9 cellular contexts compared by ENCODE assay signal in the genomic region with DNA sequence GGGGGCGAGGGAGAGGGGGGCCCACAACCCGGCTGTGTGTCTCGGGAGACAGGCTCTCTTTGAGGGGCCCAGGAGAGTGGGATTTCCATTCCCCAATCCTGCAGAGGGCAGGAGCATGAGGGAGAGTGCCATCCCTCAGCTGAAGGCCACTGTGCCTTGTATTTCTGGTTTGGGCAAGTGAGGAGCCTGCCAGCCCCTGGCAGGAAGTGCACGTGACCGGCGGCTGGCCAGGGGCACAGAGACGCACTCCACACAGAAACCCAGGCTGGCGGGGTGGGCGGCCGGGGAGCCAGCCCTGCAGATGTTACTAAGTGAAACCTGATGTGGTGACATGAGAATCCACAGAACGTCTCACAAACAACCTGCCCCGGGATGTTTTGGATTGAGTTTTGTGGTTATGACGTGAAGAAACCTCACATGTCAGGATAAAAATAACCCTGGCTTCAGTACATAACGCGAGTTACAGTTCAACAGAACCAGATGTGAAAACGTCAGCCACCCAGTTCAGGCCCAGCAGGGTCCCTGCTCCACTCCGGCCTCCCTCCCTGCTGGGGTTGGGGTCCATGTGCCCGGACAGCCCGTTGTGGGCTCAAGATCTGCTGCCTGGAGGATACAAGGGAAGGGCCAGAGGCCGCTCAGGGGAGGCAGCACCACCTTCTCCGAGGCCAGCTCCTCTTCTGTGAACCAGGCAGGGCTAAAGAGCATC. TPM values are rescaled to one million over a fixed set of nuclear protein-coding genes. Genes with fewer than 3 reads are reported as not detected.
DNase-seq lines count a peak whose midpoint lies in the region; ATAC-seq, FAIRE-seq and TF ChIP-seq lines count a peak whose summit lies in the region.
"Had no signal": no experiment of that assay in that cellular context is flagged by ENCODE, and none has a peak within 500 bp of the region (broad histone marks: within the 10 kb centered on the region; RNA-seq: fewer than 3 reads in every experiment).

No MANE protein-coding gene starts in this region.

- ATAC-seq in HG02885 (IDR thresholded peaks at IDR 0.05; ENCODE audit: poor library complexity, unreplicated experiment) (peak; percentile 88), T-cell (replicated peaks in 1 of 4) (peak; percentile 83 to 89 (median 86)), left lung (peak; percentile 58)

- H3K9me3 ChIP-seq in left lung (no peaks in the 10 kb centered on the region), WERI-Rb-1 (ENCODE audit: severe bottlenecking) (no peaks in the 10 kb centered on the region)

- no peak overlapping the region for H3K4me2 ChIP-seq in mesendoderm (ENCODE audit: low read length)

- WGBS in mesendoderm (ENCODE audit: extremely low coverage, insufficient coverage, low lambda C conversion rate): no CpG with 5 or more reads among the region's 21 CpGs

- no peak overlapping the region for H3K18ac ChIP-seq in mesendoderm (ENCODE audit: low read length)

- no peaks in the 10 kb centered on the region for H3K9me3 Mint-ChIP-seq in T-cell

- H3K4me1 ChIP-seq in left lung: peaks cover 28 to 59% of the 10 kb centered on the region in 2 donors
- H3K4me1 ChIP-seq in mesendoderm (ENCODE audit: control insufficient read depth, low read depth, low read length): peaks cover 2% of the 10 kb centered on the region

- FAIRE-seq in GM18507 (lab: Jason Lieb, UNC): peak; percentile 96

- H4K8ac ChIP-seq in mesendoderm (ENCODE audit: low read depth, low read length): no peak overlapping the region

- no peaks in the 10 kb centered on the region for H3K79me2 ChIP-seq in mesendoderm (ENCODE audit: control insufficient read depth, insufficient read depth, low read length)

- H3K27ac ChIP-seq in left lung (peak overlapping the region; percentile 61 to 67), WERI-Rb-1 (no peak overlapping the region), mesendoderm (ENCODE audit: low read depth, low read length) (no peak overlapping the region)
- H3K27ac ChIP-seq: epithelial cell of prostate had no signal

- TF ChIP-seq CTCF in left lung (IDR thresholded peaks at IDR 0.05): no peak
- no peak for TF ChIP-seq CTCF in WERI-Rb-1 (IDR thresholded peaks at IDR 0.05; ENCODE audit: low read depth, low read length)

- peaks cover 50 to 63% (median 62%) of the 10 kb centered on the region in 3 donors for H3K4me1 Mint-ChIP-seq in T-cell

- no peaks in the 10 kb centered on the region for H3K79me1 ChIP-seq in mesendoderm (ENCODE audit: low read length)

- no peak overlapping the region for H2BK5ac ChIP-seq in mesendoderm (ENCODE audit: low read length)

- intact Hi-C loops in left lung (cut with DNase I): loop anchor here in 1 of 2 donors (10.0 kb wide), 1 partner anchor 53 kb away; the partner anchor contains the start of gene MTSS2

- no peak overlapping the region for H3K9ac ChIP-seq in mesendoderm (ENCODE audit: low read length)

- CTCF ChIA-PET in T-cell (lab: Charles Lee): no interaction called here

- H3K56ac ChIP-seq in mesendoderm (ENCODE audit: low read length): no peak overlapping the region

- H3K36me3 Mint-ChIP-seq in T-cell: peaks cover 23% of the 10 kb centered on the region

- H3K4me3 ChIP-seq in left lung: no peak overlapping the region
- no peak overlapping the region for H3K4me3 ChIP-seq in WERI-Rb-1 (ENCODE audit: low read depth, low read length)
- no peak overlapping the region for H3K4me3 ChIP-seq in mesendoderm (ENCODE audit: low read length)

- POLR2A ChIA-PET in T-cell (lab: Charles Lee): no interaction called here

- no peaks in the 10 kb centered on the region for H3K27me3 ChIP-seq in left lung
- no peaks in the 10 kb centered on the region for H3K27me3 ChIP-seq in WERI-Rb-1 (ENCODE audit: insufficient read depth, low read depth, severe bottlenecking)
- no peaks in the 10 kb centered on the region for H3K27me3 ChIP-seq in mesendoderm (ENCODE audit: insufficient read depth, low read length, poor library complexity)

- peak overlapping the region; percentile 61 to 71 (median 61) for H3K4me3 Mint-ChIP-seq in T-cell

- no peak overlapping the region for H3K4ac ChIP-seq in mesendoderm (ENCODE audit: low read depth, low read length)

- no peaks in the 10 kb centered on the region for H3K27me3 Mint-ChIP-seq in T-cell

- H3K23ac ChIP-seq in mesendoderm (ENCODE audit: low read length): no peak overlapping the region

- no peak overlapping the region for H2BK15ac ChIP-seq in mesendoderm (replicated peaks; ENCODE audit: low read depth)

- H3K36me3 ChIP-seq in left lung: peaks cover 0 to 41% of the 10 kb centered on the region in 2 donors
- H3K36me3 ChIP-seq in WERI-Rb-1: peaks cover 10% of the 10 kb centered on the region
- H3K36me3 ChIP-seq in mesendoderm (ENCODE audit: control insufficient read depth, insufficient read depth, low read length): no peaks in the 10 kb centered on the region

- no peak overlapping the region for H4K5ac ChIP-seq in mesendoderm (ENCODE audit: low read length)

- no peak overlapping the region for H2BK120ac ChIP-seq in mesendoderm (ENCODE audit: low read depth, low read length)

- H2AK5ac ChIP-seq in mesendoderm (ENCODE audit: low read length): no peak overlapping the region

- DNase-seq in GM18507 (ENCODE audit: extremely low spot score, insufficient read length, low read depth): peak; percentile 72
- DNase-seq in T-cell: peak; percentile 47 to 92 (median 74)
- peak; percentile 55 for DNase-seq in astrocyte of the hippocampus (ENCODE audit: low read depth, low spot score)
- DNase-seq in left lung: peak; percentile 68 to 81
- peak; percentile 87 for DNase-seq in stimulated activated CD8-positive, alpha-beta memory T cell treated with anti-CD3 and anti-CD28 coated beads, Interleukin-4, amount 100 ng/mL, for 48 hours
- no peak for DNase-seq in WERI-Rb-1
- no peak for DNase-seq in mesendoderm

- peak overlapping the region; percentile 92 to 96 for H3K27ac Mint-ChIP-seq in T-cell

RNA-seq across cellular contexts. Expression of gene MTSS2, which starts 51.7 kb away (rescaled TPM):
- 1 to 10 TPM; 2.2 to 7.1 (median 5.1) TPM for total RNA-seq in T-cell
- total RNA-seq in left lung: 10 to 100 TPM; 58.1 to 96.3 TPM
- polyA plus RNA-seq in mesendoderm (2013, experiment 1 of 2): 43.1 TPM
- 46.9 TPM for polyA plus RNA-seq in mesendoderm (2013, experiment 2 of 2)

Comparison
In these comparisons a context has a peak if more than half of its experiments do, and no peak if none do; other contexts are left out.
1. DNase-seq: peak in GM18507 (single experiment), T-cell (34 of 34), astrocyte of the hippocampus (single experiment), left lung (2 of 2) and stimulated activated CD8-positive, alpha-beta memory T cell treated with anti-CD3 and anti-CD28 coated beads, Interleukin-4, amount 100 ng/mL, for 48 hours (single experiment); none in WERI-Rb-1 (single experiment) and mesendoderm (single experiment).
2. H3K27ac ChIP-seq: peak in left lung (2 of 2); none in WERI-Rb-1 (single experiment) and mesendoderm (single experiment).
3. RNA of gene MTSS2, which starts 51.7 kb away (total RNA-seq): 58.1 to 96.3 TPM in left lung; 2.2 to 7.1 TPM in T-cell; every median in the first group is over 4 times any median in the second.
4. Peak in every context shown above with its lines, with median percentiles within 50 percentile points of each other: ATAC-seq.